7 cellular contexts compared by ENCODE assay signal in the genomic region with DNA sequence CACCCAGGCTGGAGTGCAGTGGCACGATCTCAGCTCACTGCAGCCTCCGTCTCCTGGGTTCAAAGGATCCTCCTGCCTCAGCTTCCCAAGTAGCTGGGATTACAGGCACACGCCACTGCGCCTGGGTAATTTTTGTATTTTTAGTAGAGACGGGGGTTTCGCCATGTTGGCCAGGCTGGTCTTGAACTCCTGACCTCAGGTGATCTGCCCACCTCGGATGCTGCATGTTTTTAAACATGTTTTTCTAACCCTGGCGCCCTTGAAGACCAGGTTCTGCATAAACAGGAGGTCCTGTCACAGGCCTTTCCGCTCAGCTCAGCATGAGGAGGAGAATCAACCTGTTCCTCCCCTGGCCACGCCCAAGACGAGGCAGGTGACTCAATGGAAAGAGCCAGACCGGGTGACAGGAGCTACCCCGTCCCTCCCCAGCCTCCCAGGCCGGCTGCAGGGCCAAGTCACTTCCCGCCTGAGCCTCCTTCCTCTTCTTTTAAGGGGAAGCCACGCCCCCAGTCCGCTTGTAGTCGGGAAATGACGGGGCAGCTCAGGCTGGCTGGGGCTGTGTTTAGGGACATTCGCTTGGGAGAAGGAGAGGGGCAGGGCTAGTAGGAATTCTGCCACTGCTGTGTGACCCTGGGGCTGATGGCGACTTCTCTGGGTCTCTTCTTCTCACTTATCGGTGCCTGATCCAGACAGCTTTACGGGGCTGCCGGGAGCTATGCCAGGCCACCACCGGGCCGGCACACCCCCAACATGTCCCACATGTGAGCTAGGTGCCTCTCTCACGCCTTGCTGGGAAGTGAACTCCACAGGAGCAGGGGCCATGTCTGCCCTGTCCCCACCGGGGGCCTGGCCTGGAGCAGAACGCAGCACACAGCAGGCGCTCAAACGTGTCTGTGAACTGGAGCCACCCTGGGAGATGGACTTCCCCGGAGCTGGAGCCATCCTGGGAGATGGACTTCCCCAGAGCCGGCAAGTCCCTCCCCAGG. TPM values are rescaled to one million over a fixed set of nuclear protein-coding genes. Genes with fewer than 3 reads are reported as not detected.
DNase-seq lines count a peak whose midpoint lies in the region; ATAC-seq, FAIRE-seq and TF ChIP-seq lines count a peak whose summit lies in the region.

No MANE protein-coding gene starts in this region.

- CTCF ChIA-PET in H1 (lab: Charles Lee; ENCODE audit: partially characterized antibody): interaction anchor here (0.7 to 6.2 kb wide), 20 partner anchors 9 to 970 kb away, joined by 3 to 72 read pairs (median 4); partner anchors contain the start of gene DNLZ

- H3K9me3 ChIP-seq in H1 (ENCODE audit: insufficient read depth in 2 of 2, low read depth in 1 of 2, low read length in 1 of 2) (no peaks in the 10 kb centered on the region), muscle layer of duodenum (ENCODE audit: control insufficient read depth in 1 of 2, low read length in 2 of 2) (no peaks in the 10 kb centered on the region)

- no peak overlapping the region for H2BK12ac ChIP-seq in H1 (ENCODE audit: low read depth, low read length)

- H3K27ac ChIP-seq in H1 (ENCODE audit: low read depth, low read length) (no peak overlapping the region), muscle layer of duodenum (ENCODE audit: low read length) (peak overlapping the region; percentile 84)

- H3K79me2 ChIP-seq in H1 (ENCODE audit: control insufficient read depth in 1 of 2, insufficient read depth in 2 of 2, low read length in 2 of 2): peaks cover 9 to 84% of the 10 kb centered on the region in 2 experiments; a peak in 3 of 4 replicates

- no peak overlapping the region for H2AFZ ChIP-seq in H1 (ENCODE audit: low read length)

- no peak for TF ChIP-seq POLR2A in H1 (IDR thresholded peaks at IDR 0.05; ENCODE audit: control extremely low read depth in 1 of 2, low read depth in 2 of 2, low read length in 2 of 2)

- no peaks in the 10 kb centered on the region for H3K27me3 ChIP-seq in H1 (replicated peaks in 1 of 4; ENCODE audit: control insufficient read depth in 3 of 4, extremely low read depth in 1 of 4, insufficient read depth in 3 of 4, low read length in 3 of 4)
- no peaks in the 10 kb centered on the region for H3K27me3 ChIP-seq in muscle layer of duodenum (ENCODE audit: low read depth, low read length)

- no peak overlapping the region for H2BK20ac ChIP-seq in H1 (ENCODE audit: low read length)

- H3K27ac Mint-ChIP-seq in stimulated activated effector memory CD8-positive, alpha-beta T cell treated with anti-CD3 and anti-CD28 coated beads, Interleukin-12 subunit alpha, Interleukin-12 subunit beta, amount 100 ng/mL, for 72 hours: peak overlapping the region; percentile 99

- no peak overlapping the region for H4K8ac ChIP-seq in H1 (ENCODE audit: extremely low read depth, insufficient read depth, low read length)

- no peak overlapping the region for H2AK5ac ChIP-seq in H1 (ENCODE audit: low read depth, low read length)

- no peak overlapping the region for H4K5ac ChIP-seq in H1 (ENCODE audit: insufficient read length, low read depth, low read length)

- no peak overlapping the region for H2BK5ac ChIP-seq in H1 (ENCODE audit: low read depth, low read length)

- peaks cover 79% of the 10 kb centered on the region for H3K36me3 Mint-ChIP-seq in stimulated activated effector memory CD8-positive, alpha-beta T cell treated with anti-CD3 and anti-CD28 coated beads, Interleukin-12 subunit alpha, Interleukin-12 subunit beta, amount 100 ng/mL, for 72 hours

- H3K4me3 ChIP-seq in H1 (ENCODE audit: extremely low read depth in 1 of 4, insufficient read depth in 2 of 4, low read depth in 3 of 4, low read length in 4 of 4) (no peak overlapping the region), muscle layer of duodenum (ENCODE audit: low read depth in 1 of 2, low read length in 2 of 2) (peak overlapping the region in 1 of 2 donors; percentile 49)

- no peak overlapping the region for H3K56ac ChIP-seq in H1 (replicated peaks; ENCODE audit: insufficient read length, low read depth, low read length)

- no peak overlapping the region for H2BK120ac ChIP-seq in H1 (replicated peaks; ENCODE audit: low read depth, low read length)

- H3K4me3 Mint-ChIP-seq in stimulated activated effector memory CD8-positive, alpha-beta T cell treated with anti-CD3 and anti-CD28 coated beads, Interleukin-12 subunit alpha, Interleukin-12 subunit beta, amount 100 ng/mL, for 72 hours: peak overlapping the region; percentile 88

- TF ChIP-seq CTCF in H1 (IDR thresholded peaks at IDR 0.05; ENCODE audit: control extremely low read depth in 1 of 3, insufficient read depth in 1 of 3, low read depth in 1 of 3, low read length in 3 of 3): no peak

- H2BK15ac ChIP-seq in H1 (ENCODE audit: low read length): no peak overlapping the region

- H3K14ac ChIP-seq in H1 (ENCODE audit: insufficient read length): no peak overlapping the region

- H3K4me1 ChIP-seq in H1 (replicated peaks in 1 of 4; ENCODE audit: control insufficient read depth in 3 of 4, insufficient read depth in 4 of 4, low read length in 3 of 4) (peaks cover 0 to 15% (median 6%) of the 10 kb centered on the region in 4 experiments; a peak in 4 of 7 replicates), muscle layer of duodenum (ENCODE audit: control insufficient read depth in 1 of 2, insufficient read depth in 2 of 2, low read length in 2 of 2) (peaks cover 17 to 77% of the 10 kb centered on the region in 2 donors)

- no peak overlapping the region for H4K91ac ChIP-seq in H1 (replicated peaks; ENCODE audit: insufficient read length, low read length)

- 84% methylated on average over 31 of the region's 33 CpGs; no CpG with 5 or more reads in 1 of the 2 experiments for WGBS in H1 (ENCODE audit: extremely low coverage in 1 of 2, insufficient coverage in 1 of 2, insufficient read length in 1 of 2, insufficient replicate concordance in 2 of 2, low coverage in 1 of 2, low lambda C conversion rate in 2 of 2, missing lambda C conversion rate in 1 of 2), 2 experiments

- TF ChIP-seq RAD21 in H1 (IDR thresholded peaks at IDR 0.05 in 1 of 2, conservative IDR thresholded peaks at IDR 0.05 in 1 of 2; ENCODE audit: low read depth in 2 of 2, low read length in 2 of 2): no peak

- H3K9me3 Mint-ChIP-seq in stimulated activated effector memory CD8-positive, alpha-beta T cell treated with anti-CD3 and anti-CD28 coated beads, Interleukin-12 subunit alpha, Interleukin-12 subunit beta, amount 100 ng/mL, for 72 hours: no peaks in the 10 kb centered on the region

- H3K18ac ChIP-seq in H1 (ENCODE audit: extremely low read depth, low read length): no peak overlapping the region

- H3K4ac ChIP-seq in H1 (replicated peaks; ENCODE audit: insufficient read length, low read depth, low read length): no peak overlapping the region

- H3K4me1 Mint-ChIP-seq in stimulated activated effector memory CD8-positive, alpha-beta T cell treated with anti-CD3 and anti-CD28 coated beads, Interleukin-12 subunit alpha, Interleukin-12 subunit beta, amount 100 ng/mL, for 72 hours: peaks cover 48% of the 10 kb centered on the region

- peak; percentile 97 for DNase-seq in Kasumi-1 (lab: John Stamatoyannopoulos, UW)
- DNase-seq in activated CD8-positive, alpha-beta memory T cell treated with anti-CD3 and anti-CD28 coated beads for 1 hour (ENCODE audit: extremely low read depth in 1 of 2, low read depth in 1 of 2): peak; percentile 82 to 89
- DNase-seq in H1 (ENCODE audit: low read depth in 1 of 2, low spot score in 2 of 2): no peak
- DNase-seq in stimulated activated effector memory CD8-positive, alpha-beta T cell treated with anti-CD3 and anti-CD28 coated beads, Interleukin-12 subunit alpha, Interleukin-12 subunit beta, amount 100 ng/mL, for 72 hours (ENCODE audit: low spot score in 2 of 2): peak; percentile 76 to 96
- no peak for DNase-seq in NCI-H128 (lab: John Stamatoyannopoulos, UW; ENCODE audit: unreplicated experiment)

- no peak for TF ChIP-seq EP300 in H1 (IDR thresholded peaks at IDR 0.05; ENCODE audit: borderline replicate concordance in 1 of 2, low read depth in 2 of 2, low read length in 2 of 2)

- H4K20me1 ChIP-seq in H1 (replicated peaks in 1 of 2; ENCODE audit: control insufficient read depth in 1 of 2, insufficient read depth in 2 of 2, low read length in 2 of 2): peaks cover 38 to 59% of the 10 kb centered on the region in 2 experiments

- peaks cover 3% of the 10 kb centered on the region; the same call in 1 of the 2 replicates for H3K23me2 ChIP-seq in H1 (ENCODE audit: low read depth, low read length)

- H3K36me3 ChIP-seq in H1 (ENCODE audit: control insufficient read depth in 2 of 4, insufficient read depth in 4 of 4, low read length in 3 of 4): peaks cover 0 to 6% (median 4%) of the 10 kb centered on the region in 4 experiments; a peak in 4 of 8 replicates
- peaks cover 8 to 13% of the 10 kb centered on the region in 2 donors for H3K36me3 ChIP-seq in muscle layer of duodenum (ENCODE audit: control insufficient read depth in 1 of 2, insufficient read depth in 2 of 2, low read length in 2 of 2)

- H3K23ac ChIP-seq in H1 (ENCODE audit: insufficient read length): no peak overlapping the region

- no peak overlapping the region for H3K9ac ChIP-seq in H1 (replicated peaks in 1 of 4; ENCODE audit: extremely low read depth in 1 of 4, low read depth in 3 of 4, low read length in 3 of 4)

- POLR2A ChIA-PET in H1 (lab: Charles Lee; ENCODE audit: partially characterized antibody): interaction anchor here (0.7 to 2.0 kb wide), 10 partner anchors 10 to 87 kb away, joined by 3 to 6 read pairs (median 3); no protein-coding TSS in a partner anchor

- no peak overlapping the region for H3K4me2 ChIP-seq in H1 (ENCODE audit: insufficient read depth in 1 of 2, low read depth in 2 of 2, low read length in 2 of 2)

- ATAC-seq in GM21360 (IDR thresholded peaks at IDR 0.05; ENCODE audit: unreplicated experiment): peak; percentile 40
- ATAC-seq in stimulated activated effector memory CD8-positive, alpha-beta T cell treated with anti-CD3 and anti-CD28 coated beads, Interleukin-12 subunit alpha, Interleukin-12 subunit beta, amount 100 ng/mL, for 72 hours: peak; percentile 87

- no peak for FAIRE-seq in H1 (lab: Jason Lieb, UNC)

- peaks cover 35% of the 10 kb centered on the region for H3K79me1 ChIP-seq in H1 (ENCODE audit: low read depth, low read length)

RNA-seq across cellular contexts. Expression of gene NOTCH1, which starts 6.1 kb away (rescaled TPM):
- 55.6 and 60.9 TPM in 2 replicates for total RNA-seq in H1 (2021; fragmentation: NEBNext Ultra II Directional; extraction: Animal tissue kit (Norgen Biotek cat#: 25700))
- polyA plus RNA-seq in H1 (2011; rRNA removed): 6.9 and 19.9 TPM in 2 replicates
- polyA plus RNA-seq in H1 (2011; cell fraction: cytosol; rRNA removed): 7.3 TPM
- 41.0 TPM for polyA plus RNA-seq in H1 (2011; cell fraction: nucleus; rRNA removed)
- polyA plus RNA-seq in H1 (2012, experiment 1 of 2): 17.4 to 31.4 TPM (median 28.7 TPM) in 4 replicates
- 20.1 TPM for polyA plus RNA-seq in H1 (2012, experiment 2 of 2)
- polyA plus RNA-seq in H1 (2013, experiment 1 of 2): 33.5 TPM
- 26.3 TPM for polyA plus RNA-seq in H1 (2013, experiment 2 of 2)
- 12.2 and 13.8 TPM in 2 replicates for polyA minus RNA-seq in H1 (2011; rRNA and poly(A)+ RNA removed)
- 58.8 TPM for polyA minus RNA-seq in H1 (2011; cell fraction: cytosol; rRNA and poly(A)+ RNA removed)
- 41.9 TPM for polyA minus RNA-seq in H1 (2011; cell fraction: nucleus; rRNA and poly(A)+ RNA removed)

RNA-seq across cellular contexts. Expression of gene SEC16A, which starts 56.9 kb away (rescaled TPM):
- total RNA-seq in H1 (2021; fragmentation: NEBNext Ultra II Directional; extraction: Animal tissue kit (Norgen Biotek cat#: 25700)): 47.1 and 49.0 TPM in 2 replicates
- polyA plus RNA-seq in H1 (2011; rRNA removed): 21.6 and 25.1 TPM in 2 replicates
- 14.2 TPM for polyA plus RNA-seq in H1 (2011; cell fraction: cytosol; rRNA removed)
- 48.6 TPM for polyA plus RNA-seq in H1 (2011; cell fraction: nucleus; rRNA removed)
- polyA plus RNA-seq in H1 (2012, experiment 1 of 2): 37.5 to 42.3 TPM (median 39.5 TPM) in 4 replicates
- 38.1 TPM for polyA plus RNA-seq in H1 (2012, experiment 2 of 2)
- polyA plus RNA-seq in H1 (2013, experiment 1 of 2): 26.8 TPM
- 24.9 TPM for polyA plus RNA-seq in H1 (2013, experiment 2 of 2)
- polyA minus RNA-seq in H1 (2011; rRNA and poly(A)+ RNA removed): 20.7 and 22.0 TPM in 2 replicates
- 27.2 TPM for polyA minus RNA-seq in H1 (2011; cell fraction: cytosol; rRNA and poly(A)+ RNA removed)
- 24.2 TPM for polyA minus RNA-seq in H1 (2011; cell fraction: nucleus; rRNA and poly(A)+ RNA removed)

Comparison
In these comparisons a context has a peak if more than half of its experiments do, and no peak if none do; other contexts are left out.
1. DNase-seq: peak in Kasumi-1 (2 of 2), activated CD8-positive, alpha-beta memory T cell treated with anti-CD3 and anti-CD28 coated beads for 1 hour (2 of 2) and stimulated activated effector memory CD8-positive, alpha-beta T cell treated with anti-CD3 and anti-CD28 coated beads, Interleukin-12 subunit alpha, Interleukin-12 subunit beta, amount 100 ng/mL, for 72 hours (2 of 2); none in H1 (0 of 2) and NCI-H128 (single experiment).